In genomic region chr1:9024837-9025236, GRCh38 we compare ENCODE assay signal across 21 cellular contexts. TPM values are rescaled to one million over a fixed set of nuclear protein-coding genes. Genes with fewer than 3 reads are reported as not detected.
DNase-seq lines count a peak whose midpoint lies in the region; ATAC-seq and TF ChIP-seq lines count a peak whose summit lies in the region.
"Had no signal": no experiment of that assay in that cellular context is flagged by ENCODE, and none has a peak within 500 bp of the region (broad histone marks: within the 10 kb centered on the region; RNA-seq: fewer than 3 reads in every experiment).

No MANE protein-coding gene starts in this region.

- TF ChIP-seq CTCF in HFF-Myc (IDR thresholded peaks at IDR 0.05; ENCODE audit: low read depth, low read length, missing control alignments) (peak; percentile 7), testis (IDR thresholded peaks at IDR 0.05) (no peak)

- ATAC-seq in Right ventricle myocardium inferior (no peak), right cardiac atrium (no peak)
- ATAC-seq: HCT116 had no signal

- H3K27me3 ChIP-seq in right cardiac atrium (ENCODE audit: control insufficient read depth, insufficient read depth) (no peaks in the 10 kb centered on the region), testis (no peaks in the 10 kb centered on the region)
- H3K27me3 ChIP-seq: BE2C; BLaER1 treated with 17β-estradiol and CSF1 and Interleukin-3, amounts not matched to agents 10 nM and 100 nM had no signal

- DNase-seq in Right ventricle myocardium inferior (ENCODE audit: missing footprints) (peak; percentile 50), right cardiac atrium (no peak), HFF-Myc (ENCODE audit: extremely low read depth, low read depth) (no peak), testis (peak; percentile 43), EL (no peak), NOMO-1 treated with dmso at 0.1 percent for 144 hours (lab: John Stamatoyannopoulos, UW; ENCODE audit: unreplicated experiment) (no peak)
- DNase-seq: ACHN; AML-193; BE2C; CD4-positive, alpha-beta T cell; CD8-positive, alpha-beta memory T cell; DMS 273 treated with DMSO at 0.1 percent for 48 hours; DMS79; H9; HFFc6 had no signal

- WGBS in right cardiac atrium: 93% methylated on average over 20 of the region's 20 CpGs
- WGBS in testis, 2 donors: 62 to 68% methylated on average over 8 to 20 of the region's 20 CpGs

- H3K9me3 ChIP-seq in right cardiac atrium (ENCODE audit: control insufficient read depth, low read length) (no peaks in the 10 kb centered on the region), testis (no peaks in the 10 kb centered on the region)
- H3K9me3 ChIP-seq: BE2C had no signal

- intact Hi-C loops in Right ventricle myocardium inferior (cut with DNase I): no loop called here
- intact Hi-C loops in right cardiac atrium (cut with DNase I): no loop called here
- intact Hi-C loops in testis (cut with DNase I; ENCODE audit: low total_unique reads): no loop called here

- H3K4me3 ChIP-seq in right cardiac atrium (ENCODE audit: low read length) (no peak overlapping the region), HFF-Myc (replicated peaks; ENCODE audit: low read depth, low read length) (no peak overlapping the region), testis (peak overlapping the region; percentile 14 to 22)
- H3K4me3 ChIP-seq: BLaER1 treated with 17β-estradiol and CSF1 and Interleukin-3, amounts not matched to agents 10 nM and 100 nM had no signal

- no peak for TF ChIP-seq POLR2A in testis (IDR thresholded peaks at IDR 0.05)

- H3K4me1 ChIP-seq in right cardiac atrium (ENCODE audit: control insufficient read depth, insufficient read depth, low read length) (no peaks in the 10 kb centered on the region), testis (no peaks in the 10 kb centered on the region)
- H3K4me1 ChIP-seq: BE2C had no signal

- no peaks in the 10 kb centered on the region for H3K36me3 ChIP-seq in testis (ENCODE audit: low read depth, missing control alignments)
- H3K36me3 ChIP-seq: BE2C; BLaER1 treated with 17β-estradiol and CSF1 and Interleukin-3, amounts not matched to agents 10 nM and 100 nM had no signal

- H3K27ac ChIP-seq in right cardiac atrium (ENCODE audit: low read length) (no peak overlapping the region), testis (no peak overlapping the region)
- H3K27ac ChIP-seq: 22Rv1; BLaER1 treated with 17β-estradiol and CSF1 and Interleukin-3, amounts not matched to agents 10 nM and 100 nM had no signal

RNA-seq across cellular contexts. Expression of gene SLC2A7, which starts 1.4 kb away (rescaled TPM):
- total RNA-seq in Right ventricle myocardium inferior: not detected
- total RNA-seq in right cardiac atrium: not detected
- polyA plus RNA-seq in right cardiac atrium: not detected
- total RNA-seq in testis: 1 to 10 TPM; 1.4 to 2.2 TPM
- polyA plus RNA-seq in testis (ENCODE audit: insufficient read depth, low read depth, low replicate concordance): 0.75 TPM
- total RNA-seq: CD4-positive, alpha-beta T cell; CD8-positive, alpha-beta memory T cell; Daoy; H4; H9; HFFc6 had no signal
- polyA plus RNA-seq: CD14-positive monocyte; CD8-positive, alpha-beta memory T cell had no signal

RNA-seq across cellular contexts. Expression of gene SLC2A5, which starts 44.6 kb away (rescaled TPM):
- total RNA-seq in Right ventricle myocardium inferior (3.6 TPM), right cardiac atrium (1 to 10 TPM in 3 of 4 donors, under 1 TPM in 1; 0.93 to 3.6 (median 2.7) TPM), testis (10 to 100 TPM; 74.1 to 90.5 TPM)
- polyA plus RNA-seq in right cardiac atrium (2.2 TPM), testis (ENCODE audit: insufficient read depth, low read depth, low replicate concordance) (230 TPM)
- total RNA-seq: CD4-positive, alpha-beta T cell; CD8-positive, alpha-beta memory T cell; Daoy; H9 had no signal
- polyA plus RNA-seq: CD8-positive, alpha-beta memory T cell had no signal

Comparison
In these comparisons a context has a peak if more than half of its experiments do, and no peak if none do; other contexts are left out.
1. DNase-seq: peak in Right ventricle myocardium inferior (single experiment) and testis (single experiment); none in right cardiac atrium (0 of 3), HFF-Myc (single experiment), EL (single experiment) and NOMO-1 treated with dmso at 0.1 percent for 144 hours (single experiment).
2. H3K4me3 ChIP-seq: peak in testis (2 of 2); none in right cardiac atrium (single experiment) and HFF-Myc (single experiment).
3. RNA of gene SLC2A5, which starts 44.6 kb away (total RNA-seq): 74.1 to 90.5 TPM in testis; 3.6 TPM in Right ventricle myocardium inferior (single experiment) and 0.93 to 3.6 TPM in right cardiac atrium; every median in the first group is over 10 times any median in the second.